In genomic region chr7:47428052-47428779, GRCh38 we compare ENCODE assay signal across 11 cellular contexts.
DNase-seq lines count a peak whose midpoint lies in the region; ATAC-seq and TF ChIP-seq lines count a peak whose summit lies in the region.
"Had no signal": no experiment of that assay in that cellular context is flagged by ENCODE, and none has a peak within 500 bp of the region (broad histone marks: within the 10 kb centered on the region; RNA-seq: fewer than 3 reads in every experiment).

No MANE protein-coding gene starts in this region.

- peaks cover 14% of the 10 kb centered on the region for H3K36me3 ChIP-seq in right atrium auricular region
- H3K36me3 ChIP-seq in Panc1 (ENCODE audit: control insufficient read depth, insufficient read depth, low read length) = peaks cover 55% of the 10 kb centered on the region
- H3K36me3 ChIP-seq in stomach = peaks cover 17 to 62% (median 55%) of the 10 kb centered on the region in 4 donors

- WGBS in stomach, 5 donors = 56 to 72% (median 65%) methylated on average over 10 to 12 of the region's 12 CpGs

- POLR2A ChIA-PET in Panc1 (lab: Charles Lee) = no interaction called here

- H3K36me3 Mint-ChIP-seq in glutamatergic neuron (ENCODE audit: unreplicated experiment) = no peaks in the 10 kb centered on the region

- intact Hi-C loops in Right ventricle myocardium superior (cut with DNase I) = no loop called here
- intact Hi-C loops in Panc1 (cut with micrococcal nuclease; ENCODE audit: unreplicated experiment) = no loop called here
- intact Hi-C loops in stomach (cut with DNase I; ENCODE audit: low total_unique reads) = loop anchor here (10.0 kb wide), 2 partner anchors 153 to 377 kb away; no protein-coding TSS in a partner anchor

- no peak for DNase-seq in Right ventricle myocardium superior
- DNase-seq in right atrium auricular region (ENCODE audit: low spot score) = no peak
- no peak for DNase-seq in Panc1 (ENCODE audit: low read depth, low spot score)
- DNase-seq in glutamatergic neuron = peak; percentile 42
- DNase-seq in stomach = no peak
- DNase-seq in mucosa of gallbladder (ENCODE audit: low spot score) = no peak
- no peak for DNase-seq in GOT3 (lab: John Stamatoyannopoulos, UW)
- no peak for DNase-seq in AG08396 (ENCODE audit: low spot score)
- DNase-seq: mesendoderm, SIG-M5, testis had no signal

- H3K4me3 ChIP-seq in right atrium auricular region = no peak overlapping the region
- no peak overlapping the region for H3K4me3 ChIP-seq in Panc1 (ENCODE audit: low read depth in 2 of 2, low read length in 2 of 2)
- no peak overlapping the region for H3K4me3 ChIP-seq in stomach
- H3K4me3 ChIP-seq: testis had no signal

- H3K27ac Mint-ChIP-seq in glutamatergic neuron (ENCODE audit: unreplicated experiment) = peak overlapping the region; percentile 69

- peaks cover 11% of the 10 kb centered on the region for H3K4me1 Mint-ChIP-seq in glutamatergic neuron (ENCODE audit: low read depth, unreplicated experiment)

- H3K9me3 Mint-ChIP-seq in glutamatergic neuron (ENCODE audit: unreplicated experiment) = no peaks in the 10 kb centered on the region

- BruUV-seq in Panc1 (replicated peaks; lab: Mats Ljungman, UMichigan) = no TSS peak

- H3K4me1 ChIP-seq in right atrium auricular region (peaks cover 0 to 19% of the 10 kb centered on the region in 2 donors), Panc1 (ENCODE audit: control insufficient read depth, insufficient read depth, low read length) (peaks cover 14% of the 10 kb centered on the region), stomach (peaks cover 9 to 20% (median 15%) of the 10 kb centered on the region in 4 donors)
- H3K4me1 ChIP-seq: testis had no signal

- in situ Hi-C loops in Panc1 (cut with HindIII; ENCODE audit: low pct_unique_long_range_greater_than_20kb, low sequenced_read_pairs) = no loop called here

- ATAC-seq in Right ventricle myocardium superior (ENCODE audit: poor library complexity) (peak; percentile 20), Panc1 (peak; percentile 24)

- no peak for TF ChIP-seq CTCF in right atrium auricular region (IDR thresholded peaks at IDR 0.05)
- TF ChIP-seq CTCF in Panc1 (IDR thresholded peaks at IDR 0.05) = no peak
- no peak for TF ChIP-seq CTCF in glutamatergic neuron (IDR thresholded peaks at IDR 0.05; ENCODE audit: partially characterized antibody, unreplicated experiment)
- no peak for TF ChIP-seq CTCF in stomach (IDR thresholded peaks at IDR 0.05)

- TF ChIP-seq EP300 in stomach (IDR thresholded peaks at IDR 0.05) = no peak

- peaks cover 3% of the 10 kb centered on the region for H3K27me3 Mint-ChIP-seq in glutamatergic neuron (ENCODE audit: unreplicated experiment)

- TF ChIP-seq POLR2A in stomach (IDR thresholded peaks at IDR 0.05) = no peak

- no peak overlapping the region for H3K4me3 Mint-ChIP-seq in glutamatergic neuron (ENCODE audit: unreplicated experiment)

- H3K27me3 ChIP-seq in right atrium auricular region (no peaks in the 10 kb centered on the region), Panc1 (ENCODE audit: control insufficient read depth, insufficient read depth, low read length) (no peaks in the 10 kb centered on the region), stomach (no peaks in the 10 kb centered on the region)
- H3K27me3 ChIP-seq: testis had no signal

- H3K27ac ChIP-seq in right atrium auricular region (no peak overlapping the region), Panc1 (ENCODE audit: low read length) (no peak overlapping the region; the same call in 1 of the 2 replicates), stomach (peak overlapping the region in 3 of 5 donors; percentile 20 to 55 (median 26))
- H3K27ac ChIP-seq: testis had no signal

- no peaks in the 10 kb centered on the region for H3K9me3 ChIP-seq in right atrium auricular region
- H3K9me3 ChIP-seq in Panc1 (ENCODE audit: control insufficient read depth, insufficient read depth, low read depth, low read length) = no peaks in the 10 kb centered on the region
- H3K9me3 ChIP-seq in stomach = no peaks in the 10 kb centered on the region
- H3K9me3 ChIP-seq: testis had no signal

- CTCF ChIA-PET in Panc1 (lab: Charles Lee) = no interaction called here

Comparison
In these comparisons a context has a peak if more than half of its experiments do, and no peak if none do; other contexts are left out.
1. H3K27ac ChIP-seq: peak in stomach (3 of 5); none in right atrium auricular region (0 of 2) and Panc1 (single experiment).